8 cellular contexts compared by ENCODE assay signal in the genomic region with DNA sequence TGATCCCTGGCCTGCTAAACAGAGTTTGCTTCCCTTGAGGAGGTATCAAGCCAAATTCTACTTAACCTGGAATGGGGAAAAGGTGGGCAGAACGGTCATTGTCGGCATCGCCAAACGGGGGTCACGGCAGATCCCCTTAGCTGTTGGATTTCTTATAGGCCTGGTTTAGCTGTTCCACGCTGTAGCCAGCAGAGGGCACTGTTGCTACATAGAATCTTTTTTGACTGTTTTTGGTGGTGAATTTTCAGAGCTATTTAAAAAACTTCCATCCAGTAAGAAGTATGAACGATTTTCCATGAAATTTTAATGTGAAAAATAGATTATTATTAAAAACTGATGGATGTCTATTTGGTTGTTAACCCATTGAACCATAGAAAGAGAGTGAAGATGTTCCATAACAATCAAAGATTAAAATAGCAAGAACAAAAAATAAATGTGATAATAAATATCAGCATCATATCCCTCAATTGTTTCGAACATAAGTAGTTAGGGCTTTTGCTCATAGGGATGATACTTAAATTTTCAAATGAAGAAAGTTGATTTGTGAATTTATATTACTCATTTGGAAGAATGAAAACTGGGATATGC. TPM values are rescaled to one million over a fixed set of nuclear protein-coding genes. Genes with fewer than 3 reads are reported as not detected.
DNase-seq lines count a peak whose midpoint lies in the region; ATAC-seq and TF ChIP-seq lines count a peak whose summit lies in the region.

No MANE protein-coding gene starts in this region.

- H3K9ac ChIP-seq in smooth muscle cell (ENCODE audit: low read depth), result peak overlapping the region; percentile 92

- H3K9me3 ChIP-seq in DOHH2 (ENCODE audit: control insufficient read depth, insufficient read depth, low read length) (no peaks in the 10 kb centered on the region), HAP-1 (no peaks in the 10 kb centered on the region), PC-9 (ENCODE audit: insufficient read depth, low read depth) (no peaks in the 10 kb centered on the region), iPS-18c (ENCODE audit: control insufficient read depth, insufficient read depth, low read length) (peaks cover 2% of the 10 kb centered on the region), smooth muscle cell (replicated peaks; ENCODE audit: low read depth) (no peaks in the 10 kb centered on the region)

- H3K27ac ChIP-seq in DOHH2 (ENCODE audit: low read depth, low read length), result no peak overlapping the region
- H3K27ac ChIP-seq in PC-9, result no peak overlapping the region
- H3K27ac ChIP-seq in smooth muscle cell (ENCODE audit: low read depth), result peak overlapping the region; percentile 92

- H3K9me2 ChIP-seq in DOHH2 (replicated peaks; ENCODE audit: control insufficient read depth, low read length) (no peaks in the 10 kb centered on the region), PC-9 (ENCODE audit: insufficient read depth) (no peaks in the 10 kb centered on the region)

- H2AFZ ChIP-seq in PC-9 (no peak overlapping the region), smooth muscle cell (ENCODE audit: low read depth) (no peak overlapping the region)

- intact Hi-C loops in PC-9 (cut with micrococcal nuclease; ENCODE audit: unreplicated experiment), result loop anchor here (5.0 kb wide), 1 partner anchor 1841 kb away; no protein-coding TSS in a partner anchor

- H4K20me1 ChIP-seq in DOHH2 (ENCODE audit: control insufficient read depth, insufficient read depth, low read depth, low read length) (no peaks in the 10 kb centered on the region), PC-9 (ENCODE audit: insufficient read depth) (no peaks in the 10 kb centered on the region), smooth muscle cell (ENCODE audit: low read depth) (peaks cover 47% of the 10 kb centered on the region)

- POLR2A ChIA-PET in PC-9 (lab: Charles Lee; ENCODE audit: unreplicated experiment), result no interaction called here

- DNase-seq in HAP-1 (ENCODE audit: low spot score in 2 of 2) (peak; percentile 68 to 77), PC-9 (peak; percentile 33 to 42), astrocyte of the hippocampus (ENCODE audit: low read depth, low spot score) (peak; percentile 73), smooth muscle cell (lab: John Stamatoyannopoulos, UW; ENCODE audit: unreplicated experiment) (peak; percentile 0), GM19238 (ENCODE audit: insufficient read length, low spot score) (no peak)

- no peaks in the 10 kb centered on the region for H3K79me2 ChIP-seq in DOHH2 (ENCODE audit: control insufficient read depth, low read length)
- no peaks in the 10 kb centered on the region for H3K79me2 ChIP-seq in PC-9 (ENCODE audit: low read depth)
- H3K79me2 ChIP-seq in smooth muscle cell (ENCODE audit: low read depth), result peaks cover 40% of the 10 kb centered on the region

- H3K36me3 ChIP-seq in DOHH2 (ENCODE audit: control insufficient read depth, low read length), result no peaks in the 10 kb centered on the region
- no peaks in the 10 kb centered on the region for H3K36me3 ChIP-seq in HAP-1 (replicated peaks)
- H3K36me3 ChIP-seq in PC-9 (ENCODE audit: low read depth), result no peaks in the 10 kb centered on the region
- no peaks in the 10 kb centered on the region for H3K36me3 ChIP-seq in smooth muscle cell (ENCODE audit: low read depth)

- CTCF ChIA-PET in PC-9 (lab: Charles Lee), result no interaction called here

- no peaks in the 10 kb centered on the region for H3K4me1 ChIP-seq in DOHH2 (ENCODE audit: control insufficient read depth, low read length)
- peaks cover 12% of the 10 kb centered on the region for H3K4me1 ChIP-seq in HAP-1
- no peaks in the 10 kb centered on the region for H3K4me1 ChIP-seq in PC-9 (replicated peaks; ENCODE audit: insufficient read depth)
- H3K4me1 ChIP-seq in smooth muscle cell (ENCODE audit: low read depth), result peaks cover 5% of the 10 kb centered on the region

- TF ChIP-seq CTCF in DOHH2 (IDR thresholded peaks at IDR 0.05; ENCODE audit: low read depth, low read length, poor library complexity, severe bottlenecking), result peak; percentile 57
- TF ChIP-seq CTCF in PC-9 (conservative IDR thresholded peaks at IDR 0.05), result peak; percentile 91
- TF ChIP-seq CTCF in smooth muscle cell (IDR thresholded peaks at IDR 0.05; ENCODE audit: borderline replicate concordance, insufficient read depth, poor library complexity, severe bottlenecking), result peak; percentile 84

- H3K27me3 ChIP-seq in DOHH2 (ENCODE audit: control insufficient read depth, low read length), result no peaks in the 10 kb centered on the region
- H3K27me3 ChIP-seq in HAP-1 (ENCODE audit: low read depth), result no peaks in the 10 kb centered on the region
- H3K27me3 ChIP-seq in PC-9 (ENCODE audit: insufficient read depth, low read depth), result no peaks in the 10 kb centered on the region
- H3K27me3 ChIP-seq in smooth muscle cell (ENCODE audit: low read depth), result no peaks in the 10 kb centered on the region

- WGBS in smooth muscle cell (ENCODE audit: low lambda C conversion rate), result 32% methylated on average over 8 of the region's 8 CpGs

- H3F3A ChIP-seq in DOHH2 (ENCODE audit: control insufficient read depth, insufficient read depth), result no peaks in the 10 kb centered on the region
- no peaks in the 10 kb centered on the region for H3F3A ChIP-seq in PC-9 (ENCODE audit: insufficient read depth, low read depth)
- H3F3A ChIP-seq in smooth muscle cell (ENCODE audit: low read depth), result no peaks in the 10 kb centered on the region

- no TSS peak for BruUV-seq in PC-9 (replicated peaks; lab: Mats Ljungman, UMichigan)

- H3K4me3 ChIP-seq in DOHH2 (ENCODE audit: low read length) (no peak overlapping the region), HAP-1 (peak overlapping the region; percentile 49), PC-9 (no peak overlapping the region), iPS-18c (ENCODE audit: insufficient read depth, low read depth, low read length) (peak overlapping the region; percentile 59; the same call in 1 of the 2 replicates), smooth muscle cell (peak overlapping the region; percentile 67)

- ATAC-seq in HG03139 (IDR thresholded peaks at IDR 0.05; ENCODE audit: unreplicated experiment), result no peak

- in situ Hi-C loops in HAP-1 (cut with MboI; ENCODE audit: low sequenced_read_pairs), result loop anchor here (25.0 kb wide), 1 partner anchor 521 kb away; no protein-coding TSS in a partner anchor

- H3K4me2 ChIP-seq in DOHH2 (ENCODE audit: low read length), result no peak overlapping the region
- no peak overlapping the region for H3K4me2 ChIP-seq in PC-9
- H3K4me2 ChIP-seq in smooth muscle cell, result peak overlapping the region; percentile 88

RNA-seq across cellular contexts. Expression of a gene that starts 56.6 kb away (rescaled TPM):
- total RNA-seq in PC-9 (2021), result 0.20 and 0.46 TPM in 2 replicates
- total RNA-seq in smooth muscle cell, result 770 and 905 TPM in 2 replicates
- polyA plus RNA-seq in smooth muscle cell, result 109 and 121 TPM in 2 replicates

Comparison
In these comparisons a context has a peak if more than half of its experiments do, and no peak if none do; other contexts are left out.
1. H3K4me3 ChIP-seq: peak in HAP-1 (single experiment), iPS-18c (single experiment) and smooth muscle cell (single experiment); none in DOHH2 (single experiment) and PC-9 (single experiment).
2. RNA of a gene that starts 56.6 kb away (total RNA-seq): 770 to 905 TPM in smooth muscle cell; 0.20 to 0.46 TPM in PC-9; every median in the first group is over 100 times any median in the second.
3. Peak in every context shown above with its lines, with median percentiles within 50 percentile points of each other: CTCF ChIP-seq.